Comparison of ENCODE assay signal across 2 cellular contexts in genomic region chr14:97367278-97367677, GRCh38.
TF ChIP-seq lines count a peak whose summit lies in the region.

No MANE protein-coding gene starts in this region.

TF ChIP-seq in HepG2, 621 proteins besides CTCF, POLR2A, EP300 and RAD21:
- TF ChIP-seq ZNF629 (CRISPR knock-in tag; conservative IDR thresholded peaks at IDR 0.05) (peak; percentile 64), SAP130 (CRISPR knock-in tag; IDR thresholded peaks at IDR 0.05; ENCODE audit: low read depth) (no peak)

TF ChIP-seq in K562, 482 proteins besides CTCF, POLR2A, EP300 and RAD21:
- TF ChIP-seq ADNP (tag; IDR thresholded peaks at IDR 0.05), result no peak
- peak; percentile 15 for TF ChIP-seq RBM25 (IDR thresholded peaks at IDR 0.05; ENCODE audit: low read depth, low read length, severe bottlenecking)
